Comparison of ENCODE assay signal across 1 cellular context in the genomic region with DNA sequence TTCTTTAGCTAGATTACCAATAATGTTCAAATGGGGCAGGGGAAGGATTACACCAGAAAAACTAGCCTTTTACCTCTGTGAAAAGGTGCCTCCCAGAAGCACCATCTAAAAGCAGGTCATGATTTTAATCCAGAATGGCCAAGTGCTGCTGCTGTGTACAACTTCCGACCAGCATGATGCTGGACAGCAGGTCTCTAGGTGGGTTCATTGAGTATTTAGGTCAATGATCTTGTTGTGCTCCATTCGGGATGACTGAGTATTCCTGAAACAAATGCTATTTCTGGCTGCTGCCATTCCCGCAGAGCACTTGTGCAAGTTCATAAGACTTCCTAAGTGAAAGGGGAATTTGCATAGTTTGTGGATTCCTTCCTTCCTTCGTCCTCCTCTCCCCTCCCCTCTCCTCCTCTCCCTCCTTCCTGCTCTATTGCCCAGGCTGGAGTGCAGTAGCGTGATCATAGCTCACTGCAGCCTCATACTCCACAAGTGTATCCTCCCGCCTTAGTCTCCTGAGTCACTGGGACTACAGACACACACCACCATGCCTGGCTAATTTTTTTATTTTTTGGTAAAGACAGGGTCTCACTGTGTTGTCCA.
TF ChIP-seq lines count a peak whose summit lies in the region.

No MANE protein-coding gene starts in this region.

TF ChIP-seq in PFSK-1, 5 proteins besides CTCF, POLR2A, EP300 and RAD21 (continued from another document):
- TF ChIP-seq, protein P1, sequence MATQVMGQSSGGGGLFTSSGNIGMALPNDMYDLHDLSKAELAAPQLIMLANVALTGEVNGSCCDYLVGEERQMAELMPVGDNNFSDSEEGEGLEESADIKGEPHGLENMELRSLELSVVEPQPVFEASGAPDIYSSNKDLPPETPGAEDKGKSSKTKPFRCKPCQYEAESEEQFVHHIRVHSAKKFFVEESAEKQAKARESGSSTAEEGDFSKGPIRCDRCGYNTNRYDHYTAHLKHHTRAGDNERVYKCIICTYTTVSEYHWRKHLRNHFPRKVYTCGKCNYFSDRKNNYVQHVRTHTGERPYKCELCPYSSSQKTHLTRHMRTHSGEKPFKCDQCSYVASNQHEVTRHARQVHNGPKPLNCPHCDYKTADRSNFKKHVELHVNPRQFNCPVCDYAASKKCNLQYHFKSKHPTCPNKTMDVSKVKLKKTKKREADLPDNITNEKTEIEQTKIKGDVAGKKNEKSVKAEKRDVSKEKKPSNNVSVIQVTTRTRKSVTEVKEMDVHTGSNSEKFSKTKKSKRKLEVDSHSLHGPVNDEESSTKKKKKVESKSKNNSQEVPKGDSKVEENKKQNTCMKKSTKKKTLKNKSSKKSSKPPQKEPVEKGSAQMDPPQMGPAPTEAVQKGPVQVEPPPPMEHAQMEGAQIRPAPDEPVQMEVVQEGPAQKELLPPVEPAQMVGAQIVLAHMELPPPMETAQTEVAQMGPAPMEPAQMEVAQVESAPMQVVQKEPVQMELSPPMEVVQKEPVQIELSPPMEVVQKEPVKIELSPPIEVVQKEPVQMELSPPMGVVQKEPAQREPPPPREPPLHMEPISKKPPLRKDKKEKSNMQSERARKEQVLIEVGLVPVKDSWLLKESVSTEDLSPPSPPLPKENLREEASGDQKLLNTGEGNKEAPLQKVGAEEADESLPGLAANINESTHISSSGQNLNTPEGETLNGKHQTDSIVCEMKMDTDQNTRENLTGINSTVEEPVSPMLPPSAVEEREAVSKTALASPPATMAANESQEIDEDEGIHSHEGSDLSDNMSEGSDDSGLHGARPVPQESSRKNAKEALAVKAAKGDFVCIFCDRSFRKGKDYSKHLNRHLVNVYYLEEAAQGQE (IDR thresholded peaks at IDR 0.05; ENCODE audit: insufficient read depth in 1 of 2, low read depth in 2 of 2, low read length in 2 of 2), result peak; percentile 27 to 73; a peak in 1 of 4 replicates
- no peak for TF ChIP-seq TAF1 (IDR thresholded peaks at IDR 0.05; ENCODE audit: borderline replicate concordance, insufficient read depth, low read length)
- no peak for TF ChIP-seq FOXP2 (optimal IDR thresholded peaks at IDR 0.05; ENCODE audit: borderline replicate concordance, extremely low read depth, extremely low read length, insufficient read depth)
TF ChIP-seq in PFSK-1: peak in this region for 1.
